In genomic region chr2:238928520-238929241, GRCh38 we compare ENCODE assay signal across 28 cellular contexts.
DNase-seq lines count a peak whose midpoint lies in the region; ATAC-seq and TF ChIP-seq lines count a peak whose summit lies in the region.
"Had no signal": no experiment of that assay in that cellular context is flagged by ENCODE, and none has a peak within 500 bp of the region (broad histone marks: within the 10 kb centered on the region; RNA-seq: fewer than 3 reads in every experiment).

No MANE protein-coding gene starts in this region.

- intact Hi-C loops in left ventricle myocardium superior (cut with micrococcal nuclease): no loop called here
- intact Hi-C loops in ovary (cut with DNase I): no loop called here
- intact Hi-C loops in upper lobe of right lung (cut with DNase I): no loop called here

- H3K27me3 ChIP-seq in ovary: no peaks in the 10 kb centered on the region
- no peaks in the 10 kb centered on the region for H3K27me3 ChIP-seq in upper lobe of right lung
- H3K27me3 ChIP-seq: colonic mucosa, MG63 had no signal

- H3K36me3 ChIP-seq in ovary: no peaks in the 10 kb centered on the region
- H3K36me3 ChIP-seq in upper lobe of right lung: no peaks in the 10 kb centered on the region
- H3K36me3 ChIP-seq: colonic mucosa, MG63 had no signal

- WGBS in ovary, 3 donors: 73 to 81% (median 75%) methylated on average over 18 of the region's 18 CpGs

- H3K27ac Mint-ChIP-seq in progenitor cell of endocrine pancreas: no peak overlapping the region
- H3K27ac Mint-ChIP-seq: activated T-helper 1 cell treated with anti-CD3 and anti-CD28 coated beads, Interleukin-12 subunit alpha, Interleukin-12 subunit beta, Interleukin-2, Interleukin-4 antibody, amounts not matched to agents 30 ng/mL and 10 ng/mL and 1 ng/mL, durations not matched to agents 14 hours and 24 hours and 36 hours; nephron progenitor cell; stimulated activated naive CD8-positive, alpha-beta T cell treated with anti-CD3 and anti-CD28 coated beads, Interleukin-15, Interleukin-2, amounts not matched to agents 100 ng/mL and 50 ng/mL, for 24 hours; T-helper 1 cell treated with Interleukin-12 subunit alpha and Interleukin-12 subunit beta and Interleukin-4 antibody, amounts not matched to agents 30 μg/mL and 1 μg/mL, for 36 hours had no signal

- H3K27me3 Mint-ChIP-seq in progenitor cell of endocrine pancreas: peaks cover 6% of the 10 kb centered on the region

- peak overlapping the region in 1 of 2 donors; percentile 71 for H3K27ac ChIP-seq in ovary
- peak overlapping the region; percentile 30 for H3K27ac ChIP-seq in upper lobe of right lung
- H3K27ac ChIP-seq: C4-2B, colonic mucosa, RWPE1 had no signal

- no peaks in the 10 kb centered on the region for H3K9me3 ChIP-seq in ovary
- H3K9me3 ChIP-seq in upper lobe of right lung: no peaks in the 10 kb centered on the region
- H3K9me3 ChIP-seq: colonic mucosa, SK-N-SH had no signal

- H3K4me1 ChIP-seq in ovary (ENCODE audit: insufficient read depth): peaks cover 24% of the 10 kb centered on the region
- no peaks in the 10 kb centered on the region for H3K4me1 ChIP-seq in upper lobe of right lung
- H3K4me1 ChIP-seq: colonic mucosa had no signal

- no peaks in the 10 kb centered on the region for H3K36me3 Mint-ChIP-seq in progenitor cell of endocrine pancreas (ENCODE audit: insufficient read depth)

- no peak for TF ChIP-seq POLR2A in ovary (IDR thresholded peaks at IDR 0.05)

- TF ChIP-seq EP300 in ovary (IDR thresholded peaks at IDR 0.05): no peak

- ATAC-seq in left ventricle myocardium superior (no peak), upper lobe of right lung (no peak), HG03108 (IDR thresholded peaks at IDR 0.05; ENCODE audit: unreplicated experiment) (no peak)

- DNase-seq in ecto neural progenitor cell (ENCODE audit: low spot score) (peak; percentile 37), left ventricle myocardium superior (peak; percentile 30), ovary (peak; percentile 22 to 49 (median 45)), upper lobe of right lung (peak; percentile 40), NCI-H1436 (lab: John Stamatoyannopoulos, UW) (no peak), progenitor cell of endocrine pancreas (ENCODE audit: low spot score, unreplicated experiment) (no peak)
- DNase-seq: activated CD4-positive, alpha-beta T cell treated with anti-CD3 and anti-CD28 coated beads, Interleukin-2, amount 50 U/mL, for 48 hours; activated CD8-positive, alpha-beta memory T cell treated with anti-CD3 and anti-CD28 coated beads, Interleukin-2, amount 50 U/mL, for 4 hours; activated naive CD4-positive, alpha-beta T cell treated with anti-CD3 and anti-CD28 coated beads, Interleukin-2, amount 50 U/mL, for 16 hours; colonic mucosa; DMS79; GDM1; H7; KBM-7; MG63; NCI-H1105 treated with DMSO at 0.1 percent for 48 hours; NCI-H2081 treated with DMSO at 0.1 percent for 48 hours; NCI-H345; NCI-H82; nephron progenitor cell; SK-N-SH; trophoblast cell had no signal

- TF ChIP-seq CTCF in ovary (IDR thresholded peaks at IDR 0.05) (no peak), upper lobe of right lung (IDR thresholded peaks at IDR 0.05) (no peak), progenitor cell of endocrine pancreas (IDR thresholded peaks at IDR 0.05; ENCODE audit: unreplicated experiment) (no peak)

- peaks cover 8% of the 10 kb centered on the region for H3K4me1 Mint-ChIP-seq in progenitor cell of endocrine pancreas (ENCODE audit: low read depth)

- no peak overlapping the region for H3K4me3 Mint-ChIP-seq in progenitor cell of endocrine pancreas (ENCODE audit: low read depth)
- H3K4me3 Mint-ChIP-seq: activated T-helper 1 cell treated with anti-CD3 and anti-CD28 coated beads, Interleukin-12 subunit alpha, Interleukin-12 subunit beta, Interleukin-2, Interleukin-4 antibody, amounts not matched to agents 30 ng/mL and 10 ng/mL and 1 ng/mL, durations not matched to agents 14 hours and 24 hours and 36 hours; nephron progenitor cell; stimulated activated naive CD8-positive, alpha-beta T cell treated with anti-CD3 and anti-CD28 coated beads, Interleukin-15, Interleukin-2, amounts not matched to agents 100 ng/mL and 50 ng/mL, for 24 hours; T-helper 1 cell treated with Interleukin-12 subunit alpha and Interleukin-12 subunit beta and Interleukin-4 antibody, amounts not matched to agents 30 μg/mL and 1 μg/mL, for 36 hours had no signal

- H3K4me3 ChIP-seq in ovary (no peak overlapping the region), upper lobe of right lung (no peak overlapping the region)
- H3K4me3 ChIP-seq: colonic mucosa, MG63 had no signal

- H3K9me3 Mint-ChIP-seq in progenitor cell of endocrine pancreas (ENCODE audit: low read depth): peaks cover 2% of the 10 kb centered on the region
- H3K9me3 Mint-ChIP-seq: activated T-helper 1 cell treated with anti-CD3 and anti-CD28 coated beads, Interleukin-12 subunit alpha, Interleukin-12 subunit beta, Interleukin-2, Interleukin-4 antibody, amounts not matched to agents 30 ng/mL and 10 ng/mL and 1 ng/mL, durations not matched to agents 14 hours and 24 hours and 36 hours had no signal

Comparison
In these comparisons a context has a peak if more than half of its experiments do, and no peak if none do; other contexts are left out.
1. DNase-seq: peak in ecto neural progenitor cell (single experiment), left ventricle myocardium superior (single experiment), ovary (5 of 5) and upper lobe of right lung (single experiment); none in NCI-H1436 (single experiment) and progenitor cell of endocrine pancreas (single experiment).